Comparison of ENCODE assay signal across 15 cellular contexts in the genomic region with DNA sequence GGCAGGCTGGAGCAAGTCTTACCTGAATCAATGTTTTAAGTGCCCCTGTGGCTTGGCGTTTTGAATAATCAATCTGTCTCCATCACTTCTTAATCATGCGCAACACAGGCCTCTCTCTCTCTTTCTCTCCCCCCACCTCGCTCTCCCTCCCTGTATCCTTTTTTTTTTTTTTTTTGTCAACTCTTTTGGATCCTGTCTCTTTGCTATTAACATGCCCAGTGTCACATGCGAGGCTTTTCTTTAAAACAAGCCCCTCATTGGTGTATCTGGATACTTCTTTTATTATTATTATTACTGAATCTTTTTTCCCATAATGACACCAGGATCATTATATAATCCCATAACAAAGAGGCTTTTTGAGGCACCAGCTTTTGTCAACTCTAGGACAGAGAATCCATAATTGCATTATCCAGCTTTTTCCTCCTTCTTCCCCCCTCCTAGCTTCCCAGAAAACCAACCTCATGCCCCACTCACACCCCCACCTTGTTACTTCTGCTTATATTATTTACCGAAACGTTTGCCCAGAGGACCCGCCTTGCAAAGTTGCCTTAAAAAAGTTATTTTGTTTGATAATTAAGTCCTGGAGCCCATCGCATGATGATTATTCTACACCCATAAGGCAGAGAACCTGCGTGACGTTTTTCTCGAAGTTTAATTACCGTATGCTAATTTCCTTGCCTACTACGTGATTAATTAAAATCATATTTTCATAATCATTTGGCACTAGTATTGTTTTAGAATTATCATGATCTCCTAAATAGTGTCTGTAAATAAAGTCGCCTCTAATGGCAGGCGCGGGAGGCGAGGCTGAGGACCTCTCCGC.
A peak's percentile ranks its signal among the peaks of the same experiment; 100 is the strongest.
DNase-seq lines count a peak whose midpoint lies in the region; ATAC-seq, FAIRE-seq and TF ChIP-seq lines count a peak whose summit lies in the region.
"Had no signal": no experiment of that assay in that cellular context is flagged by ENCODE, and none has a peak within 500 bp of the region (broad histone marks: within the 10 kb centered on the region; RNA-seq: fewer than 3 reads in every experiment).

No MANE protein-coding gene starts in this region.

- H3K4me1 ChIP-seq in HAP-1: peaks cover 16% of the 10 kb centered on the region
- H3K4me1 ChIP-seq in H1 (replicated peaks in 1 of 4; ENCODE audit: control insufficient read depth in 3 of 4, insufficient read depth in 4 of 4, low read length in 3 of 4): peaks cover 0 to 20% (median 10%) of the 10 kb centered on the region in 4 experiments
- peaks cover 7 to 18% of the 10 kb centered on the region in 2 donors for H3K4me1 ChIP-seq in neuronal stem cell (ENCODE audit: control insufficient read depth in 2 of 2, insufficient read depth in 1 of 2, low read depth in 1 of 2, low read length in 2 of 2)
- H3K4me1 ChIP-seq in prostate gland (replicated peaks): peaks cover 11% of the 10 kb centered on the region

- H2BK120ac ChIP-seq in H1 (replicated peaks; ENCODE audit: low read depth, low read length) (no peak overlapping the region), neuronal stem cell (ENCODE audit: low read depth, low read length) (no peak overlapping the region)

- peaks cover 79% of the 10 kb centered on the region for H3K27me3 ChIP-seq in CD4-positive, alpha-beta T cell (ENCODE audit: control insufficient read depth, insufficient read depth, low read length)
- no peaks in the 10 kb centered on the region for H3K27me3 ChIP-seq in HAP-1 (ENCODE audit: low read depth)
- H3K27me3 ChIP-seq in H1 (replicated peaks in 1 of 4; ENCODE audit: control insufficient read depth in 3 of 4, extremely low read depth in 1 of 4, insufficient read depth in 3 of 4, low read length in 3 of 4): peaks cover 25 to 66% (median 64%) of the 10 kb centered on the region in 4 experiments
- H3K27me3 ChIP-seq in neuronal stem cell (ENCODE audit: control insufficient read depth in 3 of 3, insufficient read depth in 3 of 3, low read depth in 1 of 3, low read length in 3 of 3): peaks cover 15 to 59% (median 59%) of the 10 kb centered on the region in 3 experiments
- H3K27me3 ChIP-seq in prostate gland (replicated peaks; ENCODE audit: insufficient read depth): peaks cover 13% of the 10 kb centered on the region

- H3K79me1 ChIP-seq in H1 (ENCODE audit: low read depth, low read length): no peaks in the 10 kb centered on the region
- H3K79me1 ChIP-seq in neuronal stem cell (ENCODE audit: low read depth, low read length): no peaks in the 10 kb centered on the region

- TF ChIP-seq POLR2A in H1 (IDR thresholded peaks at IDR 0.05; ENCODE audit: control extremely low read depth in 1 of 2, low read depth in 2 of 2, low read length in 2 of 2) (no peak), prostate gland (IDR thresholded peaks at IDR 0.05) (no peak)

- H3K4ac ChIP-seq in H1 (replicated peaks; ENCODE audit: insufficient read length, low read depth, low read length) (no peak overlapping the region), neuronal stem cell (ENCODE audit: low read length) (no peak overlapping the region)

- no peaks in the 10 kb centered on the region for H3K9me3 ChIP-seq in CD4-positive, alpha-beta T cell (ENCODE audit: control insufficient read depth, low read length)
- H3K9me3 ChIP-seq in HAP-1 (no peaks in the 10 kb centered on the region), H1 (ENCODE audit: insufficient read depth in 2 of 2, low read depth in 1 of 2, low read length in 1 of 2) (no peaks in the 10 kb centered on the region), neuronal stem cell (replicated peaks in 1 of 2; ENCODE audit: control insufficient read depth in 2 of 2, insufficient read depth in 1 of 2, low read depth in 1 of 2, low read length in 2 of 2) (no peaks in the 10 kb centered on the region), prostate gland (no peaks in the 10 kb centered on the region)
- H3K9me3 ChIP-seq: SJSA1, stomach had no signal

- in situ Hi-C loops in HAP-1 (cut with MboI; ENCODE audit: low sequenced_read_pairs): loop anchor here (10.0 kb wide), 1 partner anchor 431 kb away; no protein-coding TSS in a partner anchor

- no peak overlapping the region for H3K56ac ChIP-seq in H1 (replicated peaks; ENCODE audit: insufficient read length, low read depth, low read length)

- peak overlapping the region; percentile 80 to 92 for H3K4me2 ChIP-seq in H1 (ENCODE audit: insufficient read depth in 1 of 2, low read depth in 2 of 2, low read length in 2 of 2)
- no peak overlapping the region for H3K4me2 ChIP-seq in neuronal stem cell (ENCODE audit: insufficient read depth, low read length, poor library complexity, severe bottlenecking)

- H2BK12ac ChIP-seq in H1 (ENCODE audit: low read depth, low read length): no peak overlapping the region
- no peak overlapping the region for H2BK12ac ChIP-seq in neuronal stem cell (ENCODE audit: low read length)

- peak overlapping the region; percentile 58 for H3K4me3 ChIP-seq in HAP-1
- peak overlapping the region in 3 of 4 experiments; percentile 5 to 77 (median 12); a peak in 3 of 8 replicates for H3K4me3 ChIP-seq in H1 (ENCODE audit: extremely low read depth in 1 of 4, insufficient read depth in 2 of 4, low read depth in 3 of 4, low read length in 4 of 4)
- peak overlapping the region in 1 of 2 donors; percentile 74 for H3K4me3 ChIP-seq in neuronal stem cell (ENCODE audit: low read length in 2 of 2)
- no peak overlapping the region for H3K4me3 ChIP-seq in prostate gland

- H4K91ac ChIP-seq in H1 (replicated peaks; ENCODE audit: insufficient read length, low read length) (no peak overlapping the region), neuronal stem cell (ENCODE audit: low read depth, low read length, poor library complexity) (no peak overlapping the region)

- CTCF ChIA-PET in CD4-positive, alpha-beta T cell (lab: Charles Lee): no interaction called here
- CTCF ChIA-PET in H1 (lab: Charles Lee; ENCODE audit: partially characterized antibody): interaction anchor here (0.8 to 1.2 kb wide), 7 partner anchors 13 to 239 kb away, joined by 3 to 4 read pairs (median 3); no protein-coding TSS in a partner anchor

- H4K8ac ChIP-seq in H1 (ENCODE audit: extremely low read depth, insufficient read depth, low read length): no peak overlapping the region
- H4K8ac ChIP-seq in neuronal stem cell (ENCODE audit: low read depth, low read length): no peak overlapping the region

- no peak overlapping the region for H2BK15ac ChIP-seq in H1 (ENCODE audit: low read length)
- no peak overlapping the region for H2BK15ac ChIP-seq in neuronal stem cell (ENCODE audit: low read length)

- no peak overlapping the region for H3K14ac ChIP-seq in H1 (ENCODE audit: insufficient read length)
- no peak overlapping the region for H3K14ac ChIP-seq in neuronal stem cell (ENCODE audit: low read length)

- no peak overlapping the region for H3K18ac ChIP-seq in H1 (ENCODE audit: extremely low read depth, low read length)
- no peak overlapping the region for H3K18ac ChIP-seq in neuronal stem cell (ENCODE audit: low read length)

- H2AK5ac ChIP-seq in H1 (ENCODE audit: low read depth, low read length) (no peak overlapping the region), neuronal stem cell (ENCODE audit: low read depth, low read length) (no peak overlapping the region)

- no peaks in the 10 kb centered on the region for H3K9me3 Mint-ChIP-seq in CD4-positive, alpha-beta T cell

- H3K27ac Mint-ChIP-seq in CD4-positive, alpha-beta T cell: no peak overlapping the region

- H2BK20ac ChIP-seq in H1 (ENCODE audit: low read length): no peak overlapping the region

- H3K23ac ChIP-seq in H1 (ENCODE audit: insufficient read length): no peak overlapping the region
- no peak overlapping the region for H3K23ac ChIP-seq in neuronal stem cell (ENCODE audit: low read depth, low read length, poor library complexity)

- TF ChIP-seq RAD21 in H1 (IDR thresholded peaks at IDR 0.05 in 1 of 2, conservative IDR thresholded peaks at IDR 0.05 in 1 of 2; ENCODE audit: low read depth in 2 of 2, low read length in 2 of 2): no peak

- POLR2A ChIA-PET in CD4-positive, alpha-beta T cell (lab: Charles Lee): no interaction called here
- POLR2A ChIA-PET in H1 (lab: Charles Lee; ENCODE audit: partially characterized antibody): interaction anchor here (1.0 to 1.1 kb wide), 2 partner anchors 13 to 35 kb away, joined by 4 read pairs; no protein-coding TSS in a partner anchor

- H2AFZ ChIP-seq in H1 (ENCODE audit: low read length) (no peak overlapping the region), neuronal stem cell (ENCODE audit: low read length) (peak overlapping the region; percentile 78)

- H4K5ac ChIP-seq in H1 (ENCODE audit: insufficient read length, low read depth, low read length): no peak overlapping the region

- intact Hi-C loops in CD4-positive, alpha-beta T cell (cut with DNase I, micrococcal nuclease): no loop called here
- intact Hi-C loops in prostate gland (cut with DNase I): loop anchor here (10.0 kb wide), 1 partner anchor 181 kb away; no protein-coding TSS in a partner anchor

- no peak for TF ChIP-seq EP300 in H1 (IDR thresholded peaks at IDR 0.05; ENCODE audit: borderline replicate concordance in 1 of 2, low read depth in 2 of 2, low read length in 2 of 2)

- no peak for FAIRE-seq in H1 (lab: Jason Lieb, UNC)
- FAIRE-seq: H54, keratinocyte had no signal

- H3K4me1 Mint-ChIP-seq in CD4-positive, alpha-beta T cell (ENCODE audit: low read depth): peaks cover 33% of the 10 kb centered on the region

- H3K27ac ChIP-seq in CD4-positive, alpha-beta T cell (ENCODE audit: low read depth, low read length): no peak overlapping the region
- H3K27ac ChIP-seq in H1 (ENCODE audit: low read depth, low read length) (no peak overlapping the region), neuronal stem cell (replicated peaks; ENCODE audit: low read length) (no peak overlapping the region), prostate gland (no peak overlapping the region)
- H3K27ac ChIP-seq: SJSA1, WERI-Rb-1 had no signal

- H2BK5ac ChIP-seq in H1 (ENCODE audit: low read depth, low read length): no peak overlapping the region
- H2BK5ac ChIP-seq in neuronal stem cell (ENCODE audit: low read length): no peak overlapping the region

- H3K23me2 ChIP-seq in H1 (ENCODE audit: low read depth, low read length): peaks cover 22% of the 10 kb centered on the region

- peaks cover 80% of the 10 kb centered on the region for H3K27me3 Mint-ChIP-seq in CD4-positive, alpha-beta T cell

- no peaks in the 10 kb centered on the region for H3K36me3 Mint-ChIP-seq in CD4-positive, alpha-beta T cell (ENCODE audit: low read depth)

- DNase-seq in CD4-positive, alpha-beta T cell: no peak
- DNase-seq in HAP-1 (ENCODE audit: low spot score in 2 of 2): peak; percentile 64 to 91
- DNase-seq in H1 (ENCODE audit: low read depth in 1 of 2, low spot score in 2 of 2): no peak
- no peak for DNase-seq in neuronal stem cell (ENCODE audit: low spot score)
- DNase-seq in prostate gland (ENCODE audit: low spot score): no peak
- no peak for DNase-seq in NCI-H2227 treated with DMSO at 0.1 percent for 48 hours (lab: John Stamatoyannopoulos, UW)
- DNase-seq: activated CD8-positive, alpha-beta memory T cell treated with anti-CD3 and anti-CD28 coated beads, Interleukin-2, amount 50 U/mL, for 4 hours; NCI-H2081; stomach; WERI-Rb-1 had no signal

- H3K36me3 ChIP-seq in HAP-1 (replicated peaks) (no peaks in the 10 kb centered on the region), H1 (ENCODE audit: control insufficient read depth in 2 of 4, insufficient read depth in 4 of 4, low read length in 3 of 4) (no peaks in the 10 kb centered on the region), neuronal stem cell (replicated peaks in 1 of 2; ENCODE audit: control insufficient read depth in 2 of 2, insufficient read depth in 2 of 2, low read length in 2 of 2) (no peaks in the 10 kb centered on the region), prostate gland (no peaks in the 10 kb centered on the region)
- H3K36me3 ChIP-seq: SJSA1, stomach, WERI-Rb-1 had no signal

- no peak for TF ChIP-seq CTCF in CD4-positive, alpha-beta T cell (IDR thresholded peaks at IDR 0.05)
- TF ChIP-seq CTCF in H1 (IDR thresholded peaks at IDR 0.05; ENCODE audit: control extremely low read depth in 1 of 3, insufficient read depth in 1 of 3, low read depth in 1 of 3, low read length in 3 of 3) (no peak), prostate gland (IDR thresholded peaks at IDR 0.05) (no peak)

- no peak overlapping the region for H3K9ac ChIP-seq in H1 (replicated peaks in 1 of 4; ENCODE audit: extremely low read depth in 1 of 4, low read depth in 3 of 4, low read length in 3 of 4)
- no peak overlapping the region for H3K9ac ChIP-seq in neuronal stem cell (ENCODE audit: low read depth, low read length, poor library complexity)

- ATAC-seq in CD4-positive, alpha-beta T cell (ENCODE audit: poor library complexity): no peak
- ATAC-seq in HG03354 (IDR thresholded peaks at IDR 0.05; ENCODE audit: poor library complexity, severe bottlenecking, unreplicated experiment): no peak
- ATAC-seq: sciatic nerve had no signal

- peaks cover 0 to 2% of the 10 kb centered on the region in 2 experiments for H4K20me1 ChIP-seq in H1 (replicated peaks in 1 of 2; ENCODE audit: control insufficient read depth in 1 of 2, insufficient read depth in 2 of 2, low read length in 2 of 2)

- peak overlapping the region; percentile 70 for H3K4me3 Mint-ChIP-seq in CD4-positive, alpha-beta T cell

- 9% methylated on average over 17 of the region's 18 CpGs; no CpG with 5 or more reads in 1 of the 2 experiments for WGBS in H1 (ENCODE audit: extremely low coverage in 1 of 2, insufficient coverage in 1 of 2, insufficient read length in 1 of 2, insufficient replicate concordance in 2 of 2, low coverage in 1 of 2, low lambda C conversion rate in 2 of 2, missing lambda C conversion rate in 1 of 2), 2 experiments
- no CpG with 5 or more reads among the region's 18 CpGs for WGBS in neuronal stem cell (ENCODE audit: extremely low coverage in 2 of 2, insufficient read length in 2 of 2, insufficient replicate concordance in 1 of 2), 2 donors
- 46% methylated on average over 18 of the region's 18 CpGs for WGBS in prostate gland

- no peaks in the 10 kb centered on the region for H3K79me2 ChIP-seq in H1 (ENCODE audit: control insufficient read depth in 1 of 2, insufficient read depth in 2 of 2, low read length in 2 of 2)

Comparison
In these comparisons a context has a peak if more than half of its experiments do, and no peak if none do; other contexts are left out.
1. DNase-seq: peak in HAP-1 (2 of 2); none in CD4-positive, alpha-beta T cell (0 of 10), H1 (0 of 2), neuronal stem cell (single experiment), prostate gland (single experiment) and NCI-H2227 treated with DMSO at 0.1 percent for 48 hours (single experiment).
2. H3K4me3 ChIP-seq: peak in HAP-1 (single experiment) and H1 (3 of 4); none in prostate gland (0 of 2).